In the genomic region with DNA sequence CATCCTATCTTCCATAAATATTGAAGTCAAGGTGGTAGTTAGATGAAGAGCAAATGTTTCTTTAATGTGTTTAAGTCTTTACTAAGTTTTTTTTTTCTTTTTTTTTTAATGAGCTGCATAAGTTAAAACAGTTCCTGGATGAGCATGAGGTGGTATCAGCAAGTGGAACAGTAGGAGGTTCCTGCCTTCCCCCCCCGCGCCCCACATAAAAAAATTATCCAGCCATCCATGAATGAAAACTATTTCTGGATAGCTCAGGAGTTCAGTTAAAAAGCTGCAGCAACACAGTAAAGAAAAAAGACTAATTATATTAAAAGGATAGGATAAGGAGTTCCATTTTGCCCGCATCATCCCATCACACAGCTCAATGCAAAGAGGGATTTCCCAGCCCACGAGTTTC, we compare ENCODE assay signal across 22 cellular contexts.
"Had no signal": no experiment of that assay in that cellular context is flagged by ENCODE, and none has a peak within 500 bp of the region (broad histone marks: within the 10 kb centered on the region; RNA-seq: fewer than 3 reads in every experiment).

No MANE protein-coding gene starts in this region.

- ATAC-seq: HepG2, Right ventricle myocardium inferior had no signal

- H3K4me3 ChIP-seq: Peyer's patch, SJCRH30 had no signal

- H3K9ac ChIP-seq: KMS-11 had no signal

- H3K4me2 ChIP-seq: KMS-11 had no signal

- DNase-seq: IMR-90, Kasumi-1, MM.1S, NCI-H1092 treated with DMSO at 0.1 percent for 48 hours, NCI-H1436, NCI-H187, NCI-H2029, NCI-H2081 treated with DMSO at 0.1 percent for 48 hours, NCI-H2171, NCI-H226, NCI-H446, NCI-H510A, NCI-H524 treated with DMSO at 0.1 percent for 48 hours, NCI-H69, NCI-H774, Peyer's patch, SHP77 treated with DMSO at 0.1 percent for 48 hours, SJCRH30, T-helper 1 cell had no signal

- H3K27me3 ChIP-seq: Peyer's patch, SJCRH30 had no signal

- H3K9me3 ChIP-seq: Peyer's patch, SJCRH30 had no signal

- H3K27ac ChIP-seq: KMS-11, Peyer's patch, SJCRH30 had no signal

- H3K36me3 ChIP-seq: Peyer's patch, SJCRH30 had no signal

- H3K4me1 ChIP-seq: Peyer's patch, SJCRH30 had no signal
